Comparison of ENCODE assay signal across 1 cellular context in genomic region chr4:40057540-40058091, GRCh38.
TF ChIP-seq lines count a peak whose summit lies in the region.

No MANE protein-coding gene starts in this region.

TF ChIP-seq in HepG2, 621 proteins besides CTCF, POLR2A, EP300 and RAD21 (continued from another document):
- TF ChIP-seq, protein P1, sequence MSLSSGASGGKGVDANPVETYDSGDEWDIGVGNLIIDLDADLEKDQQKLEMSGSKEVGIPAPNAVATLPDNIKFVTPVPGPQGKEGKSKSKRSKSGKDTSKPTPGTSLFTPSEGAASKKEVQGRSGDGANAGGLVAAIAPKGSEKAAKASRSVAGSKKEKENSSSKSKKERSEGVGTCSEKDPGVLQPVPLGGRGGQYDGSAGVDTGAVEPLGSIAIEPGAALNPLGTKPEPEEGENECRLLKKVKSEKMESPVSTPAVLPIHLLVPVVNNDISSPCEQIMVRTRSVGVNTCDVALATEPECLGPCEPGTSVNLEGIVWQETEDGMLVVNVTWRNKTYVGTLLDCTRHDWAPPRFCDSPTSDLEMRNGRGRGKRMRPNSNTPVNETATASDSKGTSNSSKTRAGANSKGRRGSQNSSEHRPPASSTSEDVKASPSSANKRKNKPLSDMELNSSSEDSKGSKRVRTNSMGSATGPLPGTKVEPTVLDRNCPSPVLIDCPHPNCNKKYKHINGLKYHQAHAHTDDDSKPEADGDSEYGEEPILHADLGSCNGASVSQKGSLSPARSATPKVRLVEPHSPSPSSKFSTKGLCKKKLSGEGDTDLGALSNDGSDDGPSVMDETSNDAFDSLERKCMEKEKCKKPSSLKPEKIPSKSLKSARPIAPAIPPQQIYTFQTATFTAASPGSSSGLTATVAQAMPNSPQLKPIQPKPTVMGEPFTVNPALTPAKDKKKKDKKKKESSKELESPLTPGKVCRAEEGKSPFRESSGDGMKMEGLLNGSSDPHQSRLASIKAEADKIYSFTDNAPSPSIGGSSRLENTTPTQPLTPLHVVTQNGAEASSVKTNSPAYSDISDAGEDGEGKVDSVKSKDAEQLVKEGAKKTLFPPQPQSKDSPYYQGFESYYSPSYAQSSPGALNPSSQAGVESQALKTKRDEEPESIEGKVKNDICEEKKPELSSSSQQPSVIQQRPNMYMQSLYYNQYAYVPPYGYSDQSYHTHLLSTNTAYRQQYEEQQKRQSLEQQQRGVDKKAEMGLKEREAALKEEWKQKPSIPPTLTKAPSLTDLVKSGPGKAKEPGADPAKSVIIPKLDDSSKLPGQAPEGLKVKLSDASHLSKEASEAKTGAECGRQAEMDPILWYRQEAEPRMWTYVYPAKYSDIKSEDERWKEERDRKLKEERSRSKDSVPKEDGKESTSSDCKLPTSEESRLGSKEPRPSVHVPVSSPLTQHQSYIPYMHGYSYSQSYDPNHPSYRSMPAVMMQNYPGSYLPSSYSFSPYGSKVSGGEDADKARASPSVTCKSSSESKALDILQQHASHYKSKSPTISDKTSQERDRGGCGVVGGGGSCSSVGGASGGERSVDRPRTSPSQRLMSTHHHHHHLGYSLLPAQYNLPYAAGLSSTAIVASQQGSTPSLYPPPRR (CRISPR knock-in tag; IDR thresholded peaks at IDR 0.05; ENCODE audit: borderline replicate concordance): no peak
- peak; percentile 80 for TF ChIP-seq NFYC (CRISPR knock-in tag; IDR thresholded peaks at IDR 0.05)
- TF ChIP-seq ZBTB3 (CRISPR knock-in tag; IDR thresholded peaks at IDR 0.05; ENCODE audit: borderline replicate concordance, low read depth): no peak
- peak; percentile 70 for TF ChIP-seq POLR2AphosphoS5 (IDR thresholded peaks at IDR 0.05; ENCODE audit: low read depth, low read length)
- 0 out of 2 replicates have a peak, but pooled peaks have one; percentile 54 for TF ChIP-seq MEF2D (CRISPR knock-in tag; IDR thresholded peaks at IDR 0.05)
- peak; percentile 61; the same call in 1 of the 2 replicates for TF ChIP-seq CREM (IDR thresholded peaks at IDR 0.05)
- TF ChIP-seq CREM (CRISPR knock-in tag; IDR thresholded peaks at IDR 0.05): no peak
- TF ChIP-seq ZFP36L1 (CRISPR knock-in tag; IDR thresholded peaks at IDR 0.05): 0 out of 2 replicates have a peak, but pooled peaks have one; percentile 8
